Comparison of ENCODE assay signal across 9 cellular contexts in genomic region chr10:79090134-79090803, GRCh38. TPM values are rescaled to one million over a fixed set of nuclear protein-coding genes. Genes with fewer than 3 reads are reported as not detected.
DNase-seq lines count a peak whose midpoint lies in the region; ATAC-seq and TF ChIP-seq lines count a peak whose summit lies in the region.
"Had no signal": no experiment of that assay in that cellular context is flagged by ENCODE, and none has a peak within 500 bp of the region (broad histone marks: within the 10 kb centered on the region; RNA-seq: fewer than 3 reads in every experiment).

No MANE protein-coding gene starts in this region.

- H3K9me3 Mint-ChIP-seq in activated naive CD8-positive, alpha-beta T cell treated with anti-CD3 and anti-CD28 coated beads, Interleukin-2, amount 10 ng/mL, durations not matched to agents 7 days and 5 days, result no peaks in the 10 kb centered on the region
- no peaks in the 10 kb centered on the region for H3K9me3 Mint-ChIP-seq in activated naive CD8-positive, alpha-beta T cell treated with anti-CD3 and anti-CD28 coated beads for 36 hours
- no peaks in the 10 kb centered on the region for H3K9me3 Mint-ChIP-seq in osteocyte (ENCODE audit: unreplicated experiment)
- H3K9me3 Mint-ChIP-seq in activated T-cell treated with anti-CD3 and anti-CD28 coated beads, Interleukin-2, amount 50 U/mL, for 4 hours, result no peaks in the 10 kb centered on the region
- H3K9me3 Mint-ChIP-seq: activated CD8-positive, alpha-beta T cell treated with anti-CD3 and anti-CD28 coated beads for 36 hours had no signal

- in situ Hi-C loops in KBM-7 (cut with MboI; ENCODE audit: low pct_unique_long_range_greater_than_20kb, low sequenced_read_pairs), result no loop called here

- no peaks in the 10 kb centered on the region for H3K9me3 ChIP-seq in thyroid gland

- TF ChIP-seq CTCF in choroid plexus epithelial cell (conservative IDR thresholded peaks at IDR 0.05; ENCODE audit: low read depth, low read length) (no peak), thyroid gland (IDR thresholded peaks at IDR 0.05) (no peak), osteocyte (IDR thresholded peaks at IDR 0.05) (no peak)

- H3K4me3 ChIP-seq in choroid plexus epithelial cell (ENCODE audit: low read depth, low read length) (no peak overlapping the region), thyroid gland (replicated peaks in 1 of 3) (no peak overlapping the region)

- H3K27ac ChIP-seq in thyroid gland, result no peak overlapping the region

- DNase-seq in activated naive CD8-positive, alpha-beta T cell treated with anti-CD3 and anti-CD28 coated beads, Interleukin-2, amount 10 ng/mL, durations not matched to agents 7 days and 5 days, result no peak
- no peak for DNase-seq in activated naive CD8-positive, alpha-beta T cell treated with anti-CD3 and anti-CD28 coated beads for 36 hours
- DNase-seq in KBM-7, result peak; percentile 59
- peak; percentile 43 for DNase-seq in choroid plexus epithelial cell (ENCODE audit: low read depth)
- DNase-seq in thyroid gland, result peak; percentile 69 to 76
- no peak for DNase-seq in osteocyte (ENCODE audit: extremely low spot score, unreplicated experiment)
- DNase-seq in activated T-cell treated with anti-CD3 and anti-CD28 coated beads, Interleukin-2, amount 50 U/mL, for 4 hours, result no peak
- DNase-seq: activated CD8-positive, alpha-beta T cell treated with anti-CD3 and anti-CD28 coated beads for 36 hours had no signal

- intact Hi-C loops in thyroid gland (cut with DNase I), result no loop called here

- peaks cover 2% of the 10 kb centered on the region for H3K36me3 Mint-ChIP-seq in activated naive CD8-positive, alpha-beta T cell treated with anti-CD3 and anti-CD28 coated beads, Interleukin-2, amount 10 ng/mL, durations not matched to agents 7 days and 5 days
- H3K36me3 Mint-ChIP-seq in activated naive CD8-positive, alpha-beta T cell treated with anti-CD3 and anti-CD28 coated beads for 36 hours, result no peaks in the 10 kb centered on the region
- H3K36me3 Mint-ChIP-seq in osteocyte (ENCODE audit: unreplicated experiment), result peaks cover 2% of the 10 kb centered on the region
- H3K36me3 Mint-ChIP-seq in activated T-cell treated with anti-CD3 and anti-CD28 coated beads, Interleukin-2, amount 50 U/mL, for 4 hours (ENCODE audit: insufficient read depth), result no peaks in the 10 kb centered on the region

- ATAC-seq in activated naive CD8-positive, alpha-beta T cell treated with anti-CD3 and anti-CD28 coated beads, Interleukin-2, amount 10 ng/mL, durations not matched to agents 7 days and 5 days (ENCODE audit: low read depth), result no peak
- ATAC-seq in HG02642 (IDR thresholded peaks at IDR 0.05; ENCODE audit: poor library complexity, unreplicated experiment), result no peak
- no peak for ATAC-seq in activated T-cell treated with anti-CD3 and anti-CD28 coated beads, Interleukin-2, amount 50 U/mL, for 4 hours
- ATAC-seq: activated CD8-positive, alpha-beta T cell treated with anti-CD3 and anti-CD28 coated beads for 36 hours had no signal

- peak overlapping the region; percentile 25 for H3K27ac Mint-ChIP-seq in activated naive CD8-positive, alpha-beta T cell treated with anti-CD3 and anti-CD28 coated beads, Interleukin-2, amount 10 ng/mL, durations not matched to agents 7 days and 5 days
- no peak overlapping the region for H3K27ac Mint-ChIP-seq in activated naive CD8-positive, alpha-beta T cell treated with anti-CD3 and anti-CD28 coated beads for 36 hours
- no peak overlapping the region for H3K27ac Mint-ChIP-seq in osteocyte (ENCODE audit: unreplicated experiment)
- H3K27ac Mint-ChIP-seq: activated CD8-positive, alpha-beta T cell treated with anti-CD3 and anti-CD28 coated beads for 36 hours had no signal

- POLR2A ChIA-PET in activated naive CD8-positive, alpha-beta T cell treated with anti-CD3 and anti-CD28 coated beads, Interleukin-2, amount 10 ng/mL, durations not matched to agents 7 days and 5 days (lab: Charles Lee), result interaction anchor here (0.6 kb wide), 1 partner anchor 127 kb away, joined by 3 read pairs; no protein-coding TSS in a partner anchor

- H3K4me3 Mint-ChIP-seq in activated naive CD8-positive, alpha-beta T cell treated with anti-CD3 and anti-CD28 coated beads, Interleukin-2, amount 10 ng/mL, durations not matched to agents 7 days and 5 days, result no peak overlapping the region
- no peak overlapping the region for H3K4me3 Mint-ChIP-seq in activated naive CD8-positive, alpha-beta T cell treated with anti-CD3 and anti-CD28 coated beads for 36 hours
- H3K4me3 Mint-ChIP-seq in osteocyte (ENCODE audit: unreplicated experiment), result no peak overlapping the region
- H3K4me3 Mint-ChIP-seq in activated T-cell treated with anti-CD3 and anti-CD28 coated beads, Interleukin-2, amount 50 U/mL, for 4 hours, result no peak overlapping the region
- H3K4me3 Mint-ChIP-seq: activated CD8-positive, alpha-beta T cell treated with anti-CD3 and anti-CD28 coated beads for 36 hours had no signal

- peaks cover 23% of the 10 kb centered on the region for H3K4me1 Mint-ChIP-seq in activated naive CD8-positive, alpha-beta T cell treated with anti-CD3 and anti-CD28 coated beads, Interleukin-2, amount 10 ng/mL, durations not matched to agents 7 days and 5 days
- peaks cover 35% of the 10 kb centered on the region for H3K4me1 Mint-ChIP-seq in activated naive CD8-positive, alpha-beta T cell treated with anti-CD3 and anti-CD28 coated beads for 36 hours
- peaks cover 46% of the 10 kb centered on the region for H3K4me1 Mint-ChIP-seq in osteocyte (ENCODE audit: unreplicated experiment)
- H3K4me1 Mint-ChIP-seq in activated T-cell treated with anti-CD3 and anti-CD28 coated beads, Interleukin-2, amount 50 U/mL, for 4 hours (ENCODE audit: low read depth), result peaks cover 52% of the 10 kb centered on the region

- H3K4me1 ChIP-seq in thyroid gland, result peaks cover 80 to 97% of the 10 kb centered on the region in 2 donors

- H3K36me3 ChIP-seq in thyroid gland, result no peaks in the 10 kb centered on the region

- 22 to 23% methylated on average over 6 of the region's 6 CpGs for WGBS in thyroid gland, 2 donors

- TF ChIP-seq POLR2A in thyroid gland (IDR thresholded peaks at IDR 0.05), result no peak

- H3K27me3 ChIP-seq in thyroid gland, result no peaks in the 10 kb centered on the region

- no peaks in the 10 kb centered on the region for H3K27me3 Mint-ChIP-seq in activated naive CD8-positive, alpha-beta T cell treated with anti-CD3 and anti-CD28 coated beads, Interleukin-2, amount 10 ng/mL, durations not matched to agents 7 days and 5 days
- H3K27me3 Mint-ChIP-seq in activated naive CD8-positive, alpha-beta T cell treated with anti-CD3 and anti-CD28 coated beads for 36 hours, result no peaks in the 10 kb centered on the region
- no peaks in the 10 kb centered on the region for H3K27me3 Mint-ChIP-seq in osteocyte (ENCODE audit: unreplicated experiment)
- no peaks in the 10 kb centered on the region for H3K27me3 Mint-ChIP-seq in activated T-cell treated with anti-CD3 and anti-CD28 coated beads, Interleukin-2, amount 50 U/mL, for 4 hours (ENCODE audit: low read depth)
- H3K27me3 Mint-ChIP-seq: activated CD8-positive, alpha-beta T cell treated with anti-CD3 and anti-CD28 coated beads for 36 hours had no signal

RNA-seq across cellular contexts. Expression of gene ZMIZ1, which starts 21.5 kb away (rescaled TPM):
- 10 to 100 TPM; 28.8 to 29.3 TPM for total RNA-seq in activated naive CD8-positive, alpha-beta T cell treated with anti-CD3 and anti-CD28 coated beads, Interleukin-2, amount 10 ng/mL, durations not matched to agents 7 days and 5 days
- total RNA-seq in activated naive CD8-positive, alpha-beta T cell treated with anti-CD3 and anti-CD28 coated beads for 36 hours, result 10 to 100 TPM; 27.3 to 28.2 TPM
- 100 to 1,000 TPM in 2 of 4 donors, 10 to 100 TPM in 2; 59.9 to 128 (median 94.4) TPM for total RNA-seq in thyroid gland
- total RNA-seq in osteocyte, result 90.5 and 96.0 TPM in 2 replicates
- total RNA-seq in activated T-cell treated with anti-CD3 and anti-CD28 coated beads, Interleukin-2, amount 50 U/mL, for 4 hours, result 10 to 100 TPM; 17.7 to 21.0 (median 18.0) TPM

Comparison
In these comparisons a context has a peak if more than half of its experiments do, and no peak if none do; other contexts are left out.
1. DNase-seq: peak in KBM-7 (single experiment), choroid plexus epithelial cell (single experiment) and thyroid gland (2 of 2); none in activated naive CD8-positive, alpha-beta T cell treated with anti-CD3 and anti-CD28 coated beads, Interleukin-2, amount 10 ng/mL, durations not matched to agents 7 days and 5 days (single experiment), activated naive CD8-positive, alpha-beta T cell treated with anti-CD3 and anti-CD28 coated beads for 36 hours (single experiment), osteocyte (single experiment) and activated T-cell treated with anti-CD3 and anti-CD28 coated beads, Interleukin-2, amount 50 U/mL, for 4 hours (single experiment).